Comparison of ENCODE assay signal across 8 cellular contexts in genomic region chr7:44797329-44798258, GRCh38. TPM values are rescaled to one million over a fixed set of nuclear protein-coding genes. Genes with fewer than 3 reads are reported as not detected.
DNase-seq lines count a peak whose midpoint lies in the region; ATAC-seq and TF ChIP-seq lines count a peak whose summit lies in the region.

No MANE protein-coding gene starts in this region.

- H3K36me3 Mint-ChIP-seq in T-helper 17 cell (ENCODE audit: low read depth) (peaks cover 6% of the 10 kb centered on the region), type B pancreatic cell (peaks cover 37% of the 10 kb centered on the region)

- no peaks in the 10 kb centered on the region for H3K9me3 Mint-ChIP-seq in type B pancreatic cell

- ATAC-seq in HG02840 (IDR thresholded peaks at IDR 0.05; ENCODE audit: low FRiP score, unreplicated experiment) (peak; percentile 39), T-helper 17 cell (peak; percentile 61), left cardiac atrium (peak; percentile 81 to 82)

- no peaks in the 10 kb centered on the region for H3K9me3 ChIP-seq in T-helper 17 cell (ENCODE audit: control insufficient read depth, low read length, poor library complexity, severe bottlenecking)

- DNase-seq in NCI-H1694 (lab: John Stamatoyannopoulos, UW) (peak; percentile 67), T-helper 17 cell (peak; percentile 69 to 76 (median 69)), amygdala (lab: John Stamatoyannopoulos, UW) (peak in 55 of 56 donors; percentile 34 to 91 (median 76)), left cardiac atrium (peak; percentile 90), posterior cingulate gyrus (peak; percentile 77 to 98 (median 88)), type B pancreatic cell (ENCODE audit: extremely low spot score, unreplicated experiment) (peak; percentile 87)

- H3K27ac Mint-ChIP-seq in T-helper 17 cell (peak overlapping the region; percentile 97), type B pancreatic cell (peak overlapping the region; percentile 99)

- intact Hi-C loops in left cardiac atrium (cut with DNase I) (loop anchor here in 1 of 2 donors (5.0 kb wide), 2 partner anchors 45 to 50 kb away; partner anchors contain the start of gene H2AZ2), posterior cingulate gyrus (cut with DNase I) (loop anchor here (2.0 to 5.0 kb wide), 4 partner anchors 49 to 215 kb away; partner anchors contain the start of genes H2AZ2, OGDH, TMED4 and ZMIZ2)

- H3K4me3 Mint-ChIP-seq in T-helper 17 cell = peak overlapping the region; percentile 98
- H3K4me3 Mint-ChIP-seq in type B pancreatic cell = peak overlapping the region; percentile 99

- TF ChIP-seq CTCF in GM12873 (IDR thresholded peaks at IDR 0.05; ENCODE audit: insufficient read depth, low read depth, low read length, missing control alignments) (peak; percentile 66), type B pancreatic cell (conservative IDR thresholded peaks at IDR 0.05) (peak; percentile 54)

- H3K4me1 Mint-ChIP-seq in T-helper 17 cell (peaks cover 24% of the 10 kb centered on the region), type B pancreatic cell (ENCODE audit: unreplicated experiment) (peaks cover 23% of the 10 kb centered on the region)

- H3K27me3 Mint-ChIP-seq in T-helper 17 cell (no peaks in the 10 kb centered on the region), type B pancreatic cell (no peaks in the 10 kb centered on the region)

RNA-seq across cellular contexts. Expression of gene PPIA, which starts 1.1 kb away (rescaled TPM):
- 100 to 1,000 TPM; 691 to 692 TPM for total RNA-seq in T-helper 17 cell
- 100 to 1,000 TPM; 637 to 672 TPM for total RNA-seq in left cardiac atrium
- total RNA-seq in type B pancreatic cell (ENCODE audit: low replicate concordance) = 1,428 and 1,469 TPM in 2 replicates

RNA-seq across cellular contexts. Expression of gene ZMIZ2, which starts 48.9 kb away (rescaled TPM):
- total RNA-seq in T-helper 17 cell = 100 to 1,000 TPM; 117 to 171 TPM
- total RNA-seq in left cardiac atrium = 10 to 100 TPM; 43.3 to 48.1 TPM
- total RNA-seq in type B pancreatic cell (ENCODE audit: low replicate concordance) = 112 and 122 TPM in 2 replicates

RNA-seq across cellular contexts. Expression of gene H2AZ2, which starts 50.3 kb away (rescaled TPM):
- total RNA-seq in T-helper 17 cell (100 to 1,000 TPM; 173 to 185 TPM), left cardiac atrium (100 to 1,000 TPM; 191 to 205 TPM), type B pancreatic cell (ENCODE audit: low replicate concordance) (116 and 239 TPM in 2 replicates)

Comparison
In these comparisons a context has a peak if more than half of its experiments do, and no peak if none do; other contexts are left out.
1. Peak in every context shown above with its lines: DNase-seq and ATAC-seq.